1 cellular context compared by ENCODE assay signal in the genomic region with DNA sequence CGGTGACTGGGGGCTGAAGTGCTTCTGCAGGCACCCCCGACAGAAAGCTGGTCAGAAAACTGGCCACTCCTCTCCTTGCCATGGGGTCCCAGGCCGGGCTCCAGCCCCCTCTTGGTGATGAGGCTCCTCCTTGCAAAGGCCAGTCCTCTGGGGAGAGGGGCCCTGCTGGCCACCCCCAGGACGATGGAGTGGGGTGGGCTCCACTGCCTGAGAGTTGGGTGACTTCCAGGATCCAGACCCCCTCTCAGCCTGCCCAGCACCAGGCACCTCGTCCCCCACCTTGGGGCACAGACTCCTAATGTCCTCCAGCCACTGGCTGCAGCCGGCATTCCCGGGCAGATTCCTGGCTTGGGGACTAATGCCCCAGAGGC.
TF ChIP-seq lines count a peak whose summit lies in the region.

No MANE protein-coding gene starts in this region.

TF ChIP-seq in SK-N-SH, 30 proteins besides CTCF, POLR2A, EP300 and RAD21 (continued from another document):
- TF ChIP-seq, protein P1, sequence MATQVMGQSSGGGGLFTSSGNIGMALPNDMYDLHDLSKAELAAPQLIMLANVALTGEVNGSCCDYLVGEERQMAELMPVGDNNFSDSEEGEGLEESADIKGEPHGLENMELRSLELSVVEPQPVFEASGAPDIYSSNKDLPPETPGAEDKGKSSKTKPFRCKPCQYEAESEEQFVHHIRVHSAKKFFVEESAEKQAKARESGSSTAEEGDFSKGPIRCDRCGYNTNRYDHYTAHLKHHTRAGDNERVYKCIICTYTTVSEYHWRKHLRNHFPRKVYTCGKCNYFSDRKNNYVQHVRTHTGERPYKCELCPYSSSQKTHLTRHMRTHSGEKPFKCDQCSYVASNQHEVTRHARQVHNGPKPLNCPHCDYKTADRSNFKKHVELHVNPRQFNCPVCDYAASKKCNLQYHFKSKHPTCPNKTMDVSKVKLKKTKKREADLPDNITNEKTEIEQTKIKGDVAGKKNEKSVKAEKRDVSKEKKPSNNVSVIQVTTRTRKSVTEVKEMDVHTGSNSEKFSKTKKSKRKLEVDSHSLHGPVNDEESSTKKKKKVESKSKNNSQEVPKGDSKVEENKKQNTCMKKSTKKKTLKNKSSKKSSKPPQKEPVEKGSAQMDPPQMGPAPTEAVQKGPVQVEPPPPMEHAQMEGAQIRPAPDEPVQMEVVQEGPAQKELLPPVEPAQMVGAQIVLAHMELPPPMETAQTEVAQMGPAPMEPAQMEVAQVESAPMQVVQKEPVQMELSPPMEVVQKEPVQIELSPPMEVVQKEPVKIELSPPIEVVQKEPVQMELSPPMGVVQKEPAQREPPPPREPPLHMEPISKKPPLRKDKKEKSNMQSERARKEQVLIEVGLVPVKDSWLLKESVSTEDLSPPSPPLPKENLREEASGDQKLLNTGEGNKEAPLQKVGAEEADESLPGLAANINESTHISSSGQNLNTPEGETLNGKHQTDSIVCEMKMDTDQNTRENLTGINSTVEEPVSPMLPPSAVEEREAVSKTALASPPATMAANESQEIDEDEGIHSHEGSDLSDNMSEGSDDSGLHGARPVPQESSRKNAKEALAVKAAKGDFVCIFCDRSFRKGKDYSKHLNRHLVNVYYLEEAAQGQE (IDR thresholded peaks at IDR 0.05; ENCODE audit: low read depth, low read length): no peak
- TF ChIP-seq FOXJ3 (CRISPR knock-in tag; IDR thresholded peaks at IDR 0.05) (no peak), TAF1 (IDR thresholded peaks at IDR 0.05; ENCODE audit: borderline replicate concordance, low read depth, low read length) (no peak), NRF1 (IDR thresholded peaks at IDR 0.05; ENCODE audit: low read depth, low read length) (no peak), FOSL2 (IDR thresholded peaks at IDR 0.05; ENCODE audit: borderline replicate concordance, low read depth) (no peak)
